ENCODE assay signal across 22 cellular contexts in the genomic region with DNA sequence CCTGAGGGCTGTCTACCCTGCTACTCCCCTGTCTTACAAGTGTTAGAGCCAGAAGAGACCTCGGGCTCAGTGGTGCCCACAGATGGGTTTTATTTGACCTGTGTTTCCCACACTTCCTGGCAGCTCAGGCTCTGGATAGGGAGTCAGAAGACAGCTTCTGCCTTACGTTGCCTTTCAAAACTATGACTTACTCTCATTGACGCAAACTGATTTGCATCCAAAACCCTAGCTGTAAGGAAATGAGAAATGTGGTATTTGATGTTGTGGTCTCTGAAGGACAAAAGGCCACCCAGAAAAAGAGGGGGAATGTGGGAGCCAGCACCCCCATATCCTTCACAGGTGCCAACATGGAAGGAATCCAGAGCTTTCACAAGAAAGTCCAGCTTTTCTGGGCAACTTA.
DNase-seq lines count a peak whose midpoint lies in the region; ATAC-seq, FAIRE-seq and TF ChIP-seq lines count a peak whose summit lies in the region.
"Had no signal": no experiment of that assay in that cellular context is flagged by ENCODE, and none has a peak within 500 bp of the region (broad histone marks: within the 10 kb centered on the region; RNA-seq: fewer than 3 reads in every experiment).

No MANE protein-coding gene starts in this region.

- no peaks in the 10 kb centered on the region for H3K79me2 ChIP-seq in GM12878 (ENCODE audit: control insufficient read depth, insufficient read depth, low read length)

- RAD21 ChIA-PET in GM12878 (lab: Charles Lee; ENCODE audit: unreplicated experiment) = interaction anchor here (0.9 to 1.2 kb wide), 4 partner anchors 180 to 575 kb away, joined by 3 to 4 read pairs (median 3); no protein-coding TSS in a partner anchor

- no peaks in the 10 kb centered on the region for H4K20me1 ChIP-seq in GM12878 (ENCODE audit: control insufficient read depth, insufficient read depth)

- BruUV-seq in GM12878 (replicated peaks; lab: Mats Ljungman, UMichigan) = no TSS peak

- H3K4me1 ChIP-seq in GM12878 (ENCODE audit: control insufficient read depth, insufficient read depth, low read length) (peaks cover 10% of the 10 kb centered on the region), heart right ventricle (peaks cover 0 to 6% (median 0%) of the 10 kb centered on the region in 9 donors)
- H3K4me1 ChIP-seq: A549, HAP-1 had no signal

- no peaks in the 10 kb centered on the region for H3K9me3 Mint-ChIP-seq in stimulated activated naive CD8-positive, alpha-beta T cell treated with anti-CD3 and anti-CD28 coated beads, Interleukin-15, amount 100 ng/mL, for 72 hours
- H3K9me3 Mint-ChIP-seq: CD8-positive, alpha-beta T cell had no signal

- H3K4me1 Mint-ChIP-seq in stimulated activated naive CD8-positive, alpha-beta T cell treated with anti-CD3 and anti-CD28 coated beads, Interleukin-15, amount 100 ng/mL, for 72 hours = no peaks in the 10 kb centered on the region

- H3K4me2 ChIP-seq in GM12878 (ENCODE audit: control insufficient read depth, insufficient read depth) = no peak overlapping the region
- H3K4me2 ChIP-seq: A549 had no signal

- no peak overlapping the region for H3K27ac Mint-ChIP-seq in stimulated activated naive CD8-positive, alpha-beta T cell treated with anti-CD3 and anti-CD28 coated beads, Interleukin-15, amount 100 ng/mL, for 72 hours
- H3K27ac Mint-ChIP-seq: CD8-positive, alpha-beta T cell had no signal

- POLR2A ChIA-PET in GM12878 (lab: Charles Lee) = interaction anchor here (0.6 kb wide), 1 partner anchor 1988 kb away, joined by 3 read pairs; no protein-coding TSS in a partner anchor

- FAIRE-seq in GM12891 (lab: Jason Lieb, UNC) = no peak
- FAIRE-seq in GM12878 (lab: Jason Lieb, UNC) = peak; percentile 52
- FAIRE-seq: A549 had no signal

- WGBS in GM12878 (ENCODE audit: insufficient coverage, insufficient replicate concordance, low lambda C conversion rate, missing lambda C conversion rate) = 4% methylated on average over 3 of the region's 3 CpGs
- 71 to 79% methylated on average over 3 of the region's 3 CpGs for WGBS in heart right ventricle, 2 donors

- H2AFZ ChIP-seq in GM12878 (ENCODE audit: control insufficient read depth, low read depth, low read length) = no peak overlapping the region; the same call in 1 of the 2 replicates

- TF ChIP-seq CTCF in GM12878 (IDR thresholded peaks at IDR 0.05 in 2 of 3, conservative IDR thresholded peaks at IDR 0.05 in 1 of 3; ENCODE audit: control insufficient read depth in 2 of 3, extremely low read depth in 1 of 3, insufficient read depth in 1 of 3, low read depth in 3 of 3, low read length in 3 of 3) (no peak), heart right ventricle (IDR thresholded peaks at IDR 0.05) (no peak)

- no peak overlapping the region for H3K4me3 Mint-ChIP-seq in stimulated activated naive CD8-positive, alpha-beta T cell treated with anti-CD3 and anti-CD28 coated beads, Interleukin-15, amount 100 ng/mL, for 72 hours
- H3K4me3 Mint-ChIP-seq: CD8-positive, alpha-beta T cell had no signal

- no peak for TF ChIP-seq POLR2A in GM12891 (IDR thresholded peaks at IDR 0.05; ENCODE audit: low read depth, low read length)
- TF ChIP-seq POLR2A in GM12878 (IDR thresholded peaks at IDR 0.05; ENCODE audit: low read depth, low read length) = no peak

- H3K36me3 ChIP-seq in GM12878 (ENCODE audit: control insufficient read depth in 2 of 2, insufficient read depth in 2 of 2, low read length in 1 of 2) = no peaks in the 10 kb centered on the region
- H3K36me3 ChIP-seq in heart right ventricle = no peaks in the 10 kb centered on the region
- H3K36me3 ChIP-seq: HAP-1 had no signal

- H3K27me3 ChIP-seq in GM12878 (replicated peaks in 1 of 2; ENCODE audit: control insufficient read depth in 2 of 2, insufficient read depth in 2 of 2, low read length in 1 of 2) = no peaks in the 10 kb centered on the region
- peaks cover 0 to 24% (median 11%) of the 10 kb centered on the region in 7 donors for H3K27me3 ChIP-seq in heart right ventricle

- intact Hi-C loops in GM12878 (cut with micrococcal nuclease; ENCODE audit: unreplicated experiment) (loop anchor here (5.0 kb wide), 1 partner anchor 478 kb away; no protein-coding TSS in a partner anchor), heart right ventricle (cut with DNase I) (loop anchor here in 3 of 10 donors (5.0 to 10.0 kb wide), 2 partner anchors 111 to 183 kb away; no protein-coding TSS in a partner anchor)

- H3K4me3 ChIP-seq in GM12878 (no peak overlapping the region), heart right ventricle (no peak overlapping the region)
- H3K4me3 ChIP-seq: A549, HAP-1, SK-N-MC had no signal

- H3K27ac ChIP-seq in GM12878 (ENCODE audit: control insufficient read depth, insufficient read depth) = no peak overlapping the region
- H3K27ac ChIP-seq in heart right ventricle = no peak overlapping the region
- H3K27ac ChIP-seq: A549, SK-N-MC had no signal

- no peak overlapping the region for H3K9ac ChIP-seq in GM12878 (ENCODE audit: control insufficient read depth, insufficient read depth, low read length)

- CTCF ChIA-PET in GM12878 (lab: Yijun Ruan, JAX) = interaction anchor here (0.6 to 6.2 kb wide), 15 partner anchors 11 to 1283 kb away, joined by 3 to 48 read pairs (median 3); no protein-coding TSS in a partner anchor

- peaks cover 25% of the 10 kb centered on the region for H3K27me3 Mint-ChIP-seq in stimulated activated naive CD8-positive, alpha-beta T cell treated with anti-CD3 and anti-CD28 coated beads, Interleukin-15, amount 100 ng/mL, for 72 hours

- ATAC-seq in GM19395 (IDR thresholded peaks at IDR 0.05; ENCODE audit: unreplicated experiment) (peak; percentile 46), HG02852 (IDR thresholded peaks at IDR 0.05; ENCODE audit: unreplicated experiment) (peak; percentile 50), GM12878 (peak; percentile 82), heart right ventricle (no peak)
- no peak for ATAC-seq in stimulated activated naive CD8-positive, alpha-beta T cell treated with anti-CD3 and anti-CD28 coated beads, Interleukin-15, amount 100 ng/mL, for 72 hours
- ATAC-seq: CD8-positive, alpha-beta T cell had no signal

- no peak for TF ChIP-seq RAD21 in GM12878 (IDR thresholded peaks at IDR 0.05; ENCODE audit: insufficient read depth, low read depth, low read length)

- no peak for DNase-seq in GM12891 (ENCODE audit: insufficient read length, low spot score)
- peak; percentile 5 for DNase-seq in GM12878 (ENCODE audit: low read depth, low spot score)
- DNase-seq in heart right ventricle = no peak
- DNase-seq in stimulated activated naive CD8-positive, alpha-beta T cell treated with anti-CD3 and anti-CD28 coated beads, Interleukin-15, amount 100 ng/mL, for 72 hours = no peak
- no peak for DNase-seq in NCI-H2029 (lab: John Stamatoyannopoulos, UW)
- DNase-seq: CD8-positive, alpha-beta T cell; DMS53; EL; Kasumi-1; MM.1S; NCI-H1092; NCI-H1436 treated with DMSO at 0.1 percent for 48 hours; NCI-H2081; NCI-H2171 treated with DMSO at 0.1 percent for 48 hours; NCI-H446 treated with DMSO at 0.1 percent for 48 hours; NK-92 treated with Interleukin-12 subunit alpha and Interleukin-12 subunit beta, amount 100 ng/mL, for 24 hours; Right ventricle myocardium superior had no signal

- in situ Hi-C loops in GM12878 (cut with MboI) = loop anchor here (10.0 kb wide), 1 partner anchor 181 kb away; no protein-coding TSS in a partner anchor

- H3K9me3 ChIP-seq in GM12878 (replicated peaks; ENCODE audit: control insufficient read depth, insufficient read depth, low read length) = no peaks in the 10 kb centered on the region
- peaks cover 0 to 2% (median 0%) of the 10 kb centered on the region in 11 donors for H3K9me3 ChIP-seq in heart right ventricle
- H3K9me3 ChIP-seq: A549, HAP-1 had no signal

- peak; percentile 16 to 67; a peak in 2 of 4 replicates for TF ChIP-seq EP300 in GM12878 (IDR thresholded peaks at IDR 0.05; ENCODE audit: borderline replicate concordance in 1 of 2, control insufficient read depth in 1 of 2, low read depth in 2 of 2, low read length in 2 of 2)

- SMC1A ChIA-PET in GM12878 (lab: Charles Lee; ENCODE audit: uncharacterized antibody, unreplicated experiment) = interaction anchor here (1.0 to 2.8 kb wide), 4 partner anchors 8 to 574 kb away, joined by 3 to 19 read pairs (median 4); no protein-coding TSS in a partner anchor

TF ChIP-seq in GM12891, 5 proteins besides CTCF, POLR2A, EP300 and RAD21:
- TF ChIP-seq TAF1 (IDR thresholded peaks at IDR 0.05; ENCODE audit: low read depth, low read length) (no peak), SPI1 (IDR thresholded peaks at IDR 0.05; ENCODE audit: low read depth, low read length) (peak; percentile 75), PAX5 (IDR thresholded peaks at IDR 0.05; ENCODE audit: insufficient read depth, low read length, severe bottlenecking) (no peak), POU2F2 (IDR thresholded peaks at IDR 0.05; ENCODE audit: low read depth, low read length) (peak; percentile 62; the same call in 1 of the 2 replicates), POLR2AphosphoS5 (IDR thresholded peaks at IDR 0.05; ENCODE audit: low read depth, low read length) (no peak)
TF ChIP-seq in GM12891: peak in this region for 2.

TF ChIP-seq in GM12878, 131 proteins besides CTCF, POLR2A, EP300 and RAD21 (continues in another document):
- peak; percentile 91; the same call in 2 of the 3 replicates for TF ChIP-seq POU2F2 (IDR thresholded peaks at IDR 0.05; ENCODE audit: borderline replicate concordance, low read depth, low read length)
- TF ChIP-seq SRF (IDR thresholded peaks at IDR 0.05; ENCODE audit: low read depth in 2 of 2, low read length in 2 of 2) = no peak
- TF ChIP-seq PAX5 (IDR thresholded peaks at IDR 0.05; ENCODE audit: borderline replicate concordance, low read depth, low read length) = no peak
- TF ChIP-seq IRF4 (IDR thresholded peaks at IDR 0.05; ENCODE audit: low read depth, low read length) = no peak
- no peak for TF ChIP-seq KLF5 (IDR thresholded peaks at IDR 0.05; ENCODE audit: partially characterized antibody)
- no peak for TF ChIP-seq YY1 (IDR thresholded peaks at IDR 0.05; ENCODE audit: low read depth, low read length)
- peak in 1 of 2 experiments; percentile 58; a peak in 2 of 4 replicates for TF ChIP-seq IKZF2 (IDR thresholded peaks at IDR 0.05)
- peak; percentile 39 for TF ChIP-seq IKZF1 (conservative IDR thresholded peaks at IDR 0.05)
- peak; percentile 53 for TF ChIP-seq RUNX3 (IDR thresholded peaks at IDR 0.05; ENCODE audit: low read length)
- no peak for TF ChIP-seq ZNF274 (IDR thresholded peaks at IDR 0.05; ENCODE audit: insufficient read depth, insufficient read length)
- TF ChIP-seq, protein P1, sequence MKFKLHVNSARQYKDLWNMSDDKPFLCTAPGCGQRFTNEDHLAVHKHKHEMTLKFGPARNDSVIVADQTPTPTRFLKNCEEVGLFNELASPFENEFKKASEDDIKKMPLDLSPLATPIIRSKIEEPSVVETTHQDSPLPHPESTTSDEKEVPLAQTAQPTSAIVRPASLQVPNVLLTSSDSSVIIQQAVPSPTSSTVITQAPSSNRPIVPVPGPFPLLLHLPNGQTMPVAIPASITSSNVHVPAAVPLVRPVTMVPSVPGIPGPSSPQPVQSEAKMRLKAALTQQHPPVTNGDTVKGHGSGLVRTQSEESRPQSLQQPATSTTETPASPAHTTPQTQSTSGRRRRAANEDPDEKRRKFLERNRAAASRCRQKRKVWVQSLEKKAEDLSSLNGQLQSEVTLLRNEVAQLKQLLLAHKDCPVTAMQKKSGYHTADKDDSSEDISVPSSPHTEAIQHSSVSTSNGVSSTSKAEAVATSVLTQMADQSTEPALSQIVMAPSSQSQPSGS (IDR thresholded peaks at IDR 0.05; ENCODE audit: low read length) = no peak

Comparison
In these comparisons a context has a peak if more than half of its experiments do, and no peak if none do; other contexts are left out.
1. ATAC-seq: peak in GM19395 (single experiment), HG02852 (single experiment) and GM12878 (single experiment); none in heart right ventricle (0 of 8) and stimulated activated naive CD8-positive, alpha-beta T cell treated with anti-CD3 and anti-CD28 coated beads, Interleukin-15, amount 100 ng/mL, for 72 hours (single experiment).